ENCODE assay signal across 1 cellular context in the genomic region with DNA sequence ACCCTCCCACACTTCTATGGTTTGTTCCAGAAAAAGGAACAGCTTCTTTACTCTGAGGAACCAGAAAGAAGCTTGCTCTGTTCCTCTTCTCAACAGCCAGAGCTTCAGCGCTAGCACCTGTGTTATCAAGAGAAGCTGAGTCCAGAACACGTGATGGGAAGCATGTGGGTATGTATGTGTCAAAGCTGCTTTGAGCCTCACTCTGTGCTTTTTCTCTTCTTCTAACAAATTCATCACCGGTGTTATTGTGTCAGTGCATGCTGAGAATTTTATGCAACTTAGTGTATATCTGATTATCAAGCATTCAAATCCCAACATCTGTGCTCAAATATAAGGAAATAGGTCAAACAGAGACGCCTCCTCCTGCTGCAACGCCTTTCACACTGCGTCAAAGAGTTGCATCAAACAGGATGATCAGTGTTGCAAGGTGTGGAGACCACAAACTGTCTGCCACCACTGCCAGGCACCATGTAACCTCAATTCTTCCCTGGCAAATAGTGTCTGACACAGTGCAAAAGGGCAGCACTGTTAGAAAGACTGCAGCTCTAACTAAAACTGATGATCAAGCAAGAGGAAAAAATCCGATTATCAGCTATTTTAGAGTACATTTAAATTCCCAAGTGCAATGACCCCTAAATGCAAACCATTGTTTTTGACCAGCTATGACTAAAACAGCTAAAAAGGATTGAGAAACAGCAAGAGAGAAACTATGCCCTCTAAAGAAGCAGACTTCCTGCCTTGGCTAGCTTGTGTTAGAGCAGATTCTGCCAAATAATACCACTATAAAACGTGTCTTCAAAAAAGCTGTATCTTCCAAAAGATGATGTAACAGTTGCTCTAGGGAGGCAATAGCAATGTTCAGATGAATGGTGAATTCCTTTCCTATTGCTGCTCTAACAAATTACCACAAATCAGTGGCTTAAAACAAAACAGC.
TF ChIP-seq lines count a peak whose summit lies in the region.

No MANE protein-coding gene starts in this region.

TF ChIP-seq in K562, 482 proteins besides CTCF, POLR2A, EP300 and RAD21 (continued from another document):
- peak; percentile 52; the same call in 1 of the 2 replicates for TF ChIP-seq C11orf30 (IDR thresholded peaks at IDR 0.05; ENCODE audit: low read depth)
- no peak for TF ChIP-seq MYC (IDR thresholded peaks at IDR 0.05; ENCODE audit: low read depth, low read length)
- peak; percentile 51; the same call in 1 of the 2 replicates for TF ChIP-seq MYC (CRISPR knock-in tag; IDR thresholded peaks at IDR 0.05; ENCODE audit: borderline replicate concordance, low read depth)
- peak; percentile 92 for TF ChIP-seq L3MBTL2 (IDR thresholded peaks at IDR 0.05)
- no peak for TF ChIP-seq ZNF57 (CRISPR knock-in tag; IDR thresholded peaks at IDR 0.05)
- TF ChIP-seq RAD51 (IDR thresholded peaks at IDR 0.05; ENCODE audit: borderline replicate concordance, low read depth) = peak; percentile 62
- TF ChIP-seq NCOA1 (IDR thresholded peaks at IDR 0.05; ENCODE audit: low read depth) = no peak
- TF ChIP-seq GTF2B (IDR thresholded peaks at IDR 0.05; ENCODE audit: extremely low read depth, insufficient read length) = no peak
- TF ChIP-seq FOXJ3 (CRISPR knock-in tag; IDR thresholded peaks at IDR 0.05) = no peak
- no peak for TF ChIP-seq CAMTA2 (CRISPR knock-in tag; conservative IDR thresholded peaks at IDR 0.05)
- TF ChIP-seq ZNF140 (CRISPR knock-in tag; IDR thresholded peaks at IDR 0.05) = no peak
- no peak for TF ChIP-seq ZNF408 (CRISPR knock-in tag; IDR thresholded peaks at IDR 0.05; ENCODE audit: low read depth)
- TF ChIP-seq ZNF282 (CRISPR knock-in tag; IDR thresholded peaks at IDR 0.05) = no peak
- TF ChIP-seq FUS (optimal IDR thresholded peaks at IDR 0.05; ENCODE audit: low read depth, low read length) = no peak
- TF ChIP-seq ZNF592 (IDR thresholded peaks at IDR 0.05) = peak; percentile 13; the same call in 1 of the 2 replicates
- peak; percentile 60 for TF ChIP-seq SMAD4 (CRISPR knock-in tag; conservative IDR thresholded peaks at IDR 0.05)
- no peak for TF ChIP-seq HNRNPUL1 (IDR thresholded peaks at IDR 0.05; ENCODE audit: low read length)
- no peak for TF ChIP-seq ZNF232 (CRISPR knock-in tag; IDR thresholded peaks at IDR 0.05)
- TF ChIP-seq ZNF551 (CRISPR knock-in tag; IDR thresholded peaks at IDR 0.05) = no peak
- no peak for TF ChIP-seq KLF13 (tag; IDR thresholded peaks at IDR 0.05; ENCODE audit: borderline replicate concordance, low read depth)
- TF ChIP-seq E2F6 (IDR thresholded peaks at IDR 0.05; ENCODE audit: borderline replicate concordance in 1 of 2, extremely low read depth in 1 of 2, insufficient read depth in 1 of 2, insufficient read length in 1 of 2, low read depth in 1 of 2, low read length in 1 of 2, poor library complexity in 1 of 2, severe bottlenecking in 1 of 2) = no peak
- no peak for TF ChIP-seq RB1 (IDR thresholded peaks at IDR 0.05; ENCODE audit: low read depth)
- TF ChIP-seq TFE3 (CRISPR knock-in tag; IDR thresholded peaks at IDR 0.05) = 0 out of 2 replicates have a peak, but pooled peaks have one; percentile 7
- TF ChIP-seq ZNF766 (CRISPR knock-in tag; conservative IDR thresholded peaks at IDR 0.05) = no peak
- TF ChIP-seq SRF (CRISPR knock-in tag; IDR thresholded peaks at IDR 0.05) = no peak
- no peak for TF ChIP-seq EZH2 (IDR thresholded peaks at IDR 0.05; ENCODE audit: borderline replicate concordance, low read depth, low read length)
- peak; percentile 37; the same call in 1 of the 2 replicates for TF ChIP-seq ZNF395 (CRISPR knock-in tag; IDR thresholded peaks at IDR 0.05)
- TF ChIP-seq ZNF717 (CRISPR knock-in tag; IDR thresholded peaks at IDR 0.05) = no peak
- TF ChIP-seq, protein P1, sequence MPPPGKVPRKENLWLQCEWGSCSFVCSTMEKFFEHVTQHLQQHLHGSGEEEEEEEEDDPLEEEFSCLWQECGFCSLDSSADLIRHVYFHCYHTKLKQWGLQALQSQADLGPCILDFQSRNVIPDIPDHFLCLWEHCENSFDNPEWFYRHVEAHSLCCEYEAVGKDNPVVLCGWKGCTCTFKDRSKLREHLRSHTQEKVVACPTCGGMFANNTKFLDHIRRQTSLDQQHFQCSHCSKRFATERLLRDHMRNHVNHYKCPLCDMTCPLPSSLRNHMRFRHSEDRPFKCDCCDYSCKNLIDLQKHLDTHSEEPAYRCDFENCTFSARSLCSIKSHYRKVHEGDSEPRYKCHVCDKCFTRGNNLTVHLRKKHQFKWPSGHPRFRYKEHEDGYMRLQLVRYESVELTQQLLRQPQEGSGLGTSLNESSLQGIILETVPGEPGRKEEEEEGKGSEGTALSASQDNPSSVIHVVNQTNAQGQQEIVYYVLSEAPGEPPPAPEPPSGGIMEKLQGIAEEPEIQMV (tag; conservative IDR thresholded peaks at IDR 0.05; ENCODE audit: low read depth) = no peak
- no peak for TF ChIP-seq TCF7L2 (IDR thresholded peaks at IDR 0.05; ENCODE audit: low read depth, low read length)
- TF ChIP-seq TCF3 (CRISPR knock-in tag; IDR thresholded peaks at IDR 0.05) = no peak
- no peak for TF ChIP-seq ZBTB8A (IDR thresholded peaks at IDR 0.05; ENCODE audit: partially characterized antibody)
- peak; percentile 9 for TF ChIP-seq PRDM10 (IDR thresholded peaks at IDR 0.05; ENCODE audit: partially characterized antibody)
- peak; percentile 81 for TF ChIP-seq ZSCAN32 (CRISPR knock-in tag; IDR thresholded peaks at IDR 0.05)
- no peak for TF ChIP-seq NELFE (IDR thresholded peaks at IDR 0.05; ENCODE audit: insufficient read depth, insufficient read length)
- TF ChIP-seq, protein P2, sequence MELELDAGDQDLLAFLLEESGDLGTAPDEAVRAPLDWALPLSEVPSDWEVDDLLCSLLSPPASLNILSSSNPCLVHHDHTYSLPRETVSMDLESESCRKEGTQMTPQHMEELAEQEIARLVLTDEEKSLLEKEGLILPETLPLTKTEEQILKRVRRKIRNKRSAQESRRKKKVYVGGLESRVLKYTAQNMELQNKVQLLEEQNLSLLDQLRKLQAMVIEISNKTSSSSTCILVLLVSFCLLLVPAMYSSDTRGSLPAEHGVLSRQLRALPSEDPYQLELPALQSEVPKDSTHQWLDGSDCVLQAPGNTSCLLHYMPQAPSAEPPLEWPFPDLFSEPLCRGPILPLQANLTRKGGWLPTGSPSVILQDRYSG (tag; conservative IDR thresholded peaks at IDR 0.05; ENCODE audit: low read depth) = no peak
- TF ChIP-seq, protein P3, sequence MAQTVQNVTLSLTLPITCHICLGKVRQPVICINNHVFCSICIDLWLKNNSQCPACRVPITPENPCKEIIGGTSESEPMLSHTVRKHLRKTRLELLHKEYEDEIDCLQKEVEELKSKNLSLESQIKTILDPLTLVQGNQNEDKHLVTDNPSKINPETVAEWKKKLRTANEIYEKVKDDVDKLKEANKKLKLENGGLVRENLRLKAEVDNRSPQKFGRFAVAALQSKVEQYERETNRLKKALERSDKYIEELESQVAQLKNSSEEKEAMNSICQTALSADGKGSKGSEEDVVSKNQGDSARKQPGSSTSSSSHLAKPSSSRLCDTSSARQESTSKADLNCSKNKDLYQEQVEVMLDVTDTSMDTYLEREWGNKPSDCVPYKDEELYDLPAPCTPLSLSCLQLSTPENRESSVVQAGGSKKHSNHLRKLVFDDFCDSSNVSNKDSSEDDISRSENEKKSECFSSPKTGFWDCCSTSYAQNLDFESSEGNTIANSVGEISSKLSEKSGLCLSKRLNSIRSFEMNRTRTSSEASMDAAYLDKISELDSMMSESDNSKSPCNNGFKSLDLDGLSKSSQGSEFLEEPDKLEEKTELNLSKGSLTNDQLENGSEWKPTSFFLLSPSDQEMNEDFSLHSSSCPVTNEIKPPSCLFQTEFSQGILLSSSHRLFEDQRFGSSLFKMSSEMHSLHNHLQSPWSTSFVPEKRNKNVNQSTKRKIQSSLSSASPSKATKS (CRISPR knock-in tag; IDR thresholded peaks at IDR 0.05) = no peak
- peak; percentile 42; the same call in 1 of the 2 replicates for TF ChIP-seq ZNF644 (tag; IDR thresholded peaks at IDR 0.05; ENCODE audit: low read depth)
